Comparison of ENCODE assay signal across 9 cellular contexts in the genomic region with DNA sequence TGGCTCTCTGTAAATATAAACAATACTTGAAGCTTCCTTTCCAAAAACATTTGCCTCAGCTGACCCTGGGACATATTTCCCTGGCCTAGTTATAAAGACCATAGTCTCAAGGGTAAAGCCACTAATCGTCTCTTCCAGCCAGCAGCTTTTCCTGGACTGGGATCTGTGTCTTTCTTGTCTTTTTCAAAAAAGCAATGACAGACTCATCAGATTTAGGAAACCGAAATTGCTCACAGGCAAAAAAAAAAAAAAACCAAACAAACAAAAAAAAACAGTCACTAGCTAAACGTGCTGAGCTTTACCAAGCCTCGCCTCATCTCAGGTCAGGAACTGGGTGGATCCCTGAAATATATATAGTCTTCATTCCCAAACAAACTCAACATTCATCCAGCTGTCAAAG. TPM values are rescaled to one million over a fixed set of nuclear protein-coding genes. Genes with fewer than 3 reads are reported as not detected.
DNase-seq lines count a peak whose midpoint lies in the region; ATAC-seq and TF ChIP-seq lines count a peak whose summit lies in the region.
"Had no signal": no experiment of that assay in that cellular context is flagged by ENCODE, and none has a peak within 500 bp of the region (broad histone marks: within the 10 kb centered on the region; RNA-seq: fewer than 3 reads in every experiment).

No MANE protein-coding gene starts in this region.

- H3K36me3 Mint-ChIP-seq in activated naive CD8-positive, alpha-beta T cell treated with anti-CD3 and anti-CD28 coated beads for 36 hours = peaks cover 25% of the 10 kb centered on the region
- peaks cover 15% of the 10 kb centered on the region for H3K36me3 Mint-ChIP-seq in mesothelial cell of epicardium

- DNase-seq in MG63 = peak; percentile 42
- DNase-seq in activated naive CD8-positive, alpha-beta T cell treated with anti-CD3 and anti-CD28 coated beads for 36 hours = no peak
- DNase-seq in heart right ventricle = peak in 1 of 2 donors; percentile 58
- no peak for DNase-seq in spleen
- DNase-seq in CD1c-positive myeloid dendritic cell (ENCODE audit: extremely low spot score) = no peak
- DNase-seq in mesothelial cell of epicardium (ENCODE audit: low spot score in 2 of 2, unreplicated experiment in 2 of 2) = no peak
- DNase-seq: endodermal cell had no signal

- no peaks in the 10 kb centered on the region for H3K27me3 Mint-ChIP-seq in activated naive CD8-positive, alpha-beta T cell treated with anti-CD3 and anti-CD28 coated beads for 36 hours
- no peaks in the 10 kb centered on the region for H3K27me3 Mint-ChIP-seq in mesothelial cell of epicardium (ENCODE audit: low read depth)

- H3K27ac ChIP-seq in heart right ventricle (peak overlapping the region; percentile 31 to 88 (median 78)), spleen (peak overlapping the region; percentile 44 to 81 (median 68))

- no peaks in the 10 kb centered on the region for H3K9me3 Mint-ChIP-seq in activated naive CD8-positive, alpha-beta T cell treated with anti-CD3 and anti-CD28 coated beads for 36 hours
- no peaks in the 10 kb centered on the region for H3K9me3 Mint-ChIP-seq in mesothelial cell of epicardium
- H3K9me3 Mint-ChIP-seq: endodermal cell had no signal

- peaks cover 14 to 82% (median 47%) of the 10 kb centered on the region in 9 donors for H3K4me1 ChIP-seq in heart right ventricle
- peaks cover 9 to 54% (median 36%) of the 10 kb centered on the region in 6 donors for H3K4me1 ChIP-seq in spleen

- peak; percentile 40 to 83 (median 74) for ATAC-seq in heart right ventricle
- ATAC-seq in HG03460 (IDR thresholded peaks at IDR 0.05; ENCODE audit: unreplicated experiment) = no peak
- ATAC-seq in GM19035 (IDR thresholded peaks at IDR 0.05; ENCODE audit: unreplicated experiment) = no peak

- peak overlapping the region; percentile 54 for H3K27ac Mint-ChIP-seq in activated naive CD8-positive, alpha-beta T cell treated with anti-CD3 and anti-CD28 coated beads for 36 hours
- H3K27ac Mint-ChIP-seq in mesothelial cell of epicardium = no peak overlapping the region
- H3K27ac Mint-ChIP-seq: endodermal cell had no signal

- H3K9me3 ChIP-seq in MG63 (no peaks in the 10 kb centered on the region), heart right ventricle (no peaks in the 10 kb centered on the region), spleen (no peaks in the 10 kb centered on the region)

- peaks cover 2% of the 10 kb centered on the region for H3K36me3 ChIP-seq in MG63
- H3K36me3 ChIP-seq in heart right ventricle = peaks cover 0 to 78% (median 32%) of the 10 kb centered on the region in 9 donors
- H3K36me3 ChIP-seq in spleen = peaks cover 7 to 90% (median 51%) of the 10 kb centered on the region in 6 donors

- no peak overlapping the region for H3K4me3 Mint-ChIP-seq in activated naive CD8-positive, alpha-beta T cell treated with anti-CD3 and anti-CD28 coated beads for 36 hours
- no peak overlapping the region for H3K4me3 Mint-ChIP-seq in mesothelial cell of epicardium
- H3K4me3 Mint-ChIP-seq: endodermal cell had no signal

- H3K4me3 ChIP-seq in MG63 (no peak overlapping the region), heart right ventricle (peak overlapping the region in 2 of 10 donors; percentile 1 to 4), spleen (no peak overlapping the region)

- H3K27me3 ChIP-seq in MG63 (no peaks in the 10 kb centered on the region), heart right ventricle (no peaks in the 10 kb centered on the region), spleen (replicated peaks in 1 of 7) (no peaks in the 10 kb centered on the region)

- 25 to 32% methylated on average over 4 of the region's 4 CpGs for WGBS in heart right ventricle, 2 donors
- 33 to 57% (median 55%) methylated on average over 4 of the region's 4 CpGs for WGBS in spleen, 5 donors

- TF ChIP-seq POLR2A in spleen (IDR thresholded peaks at IDR 0.05) = no peak

- H3K4me1 Mint-ChIP-seq in activated naive CD8-positive, alpha-beta T cell treated with anti-CD3 and anti-CD28 coated beads for 36 hours = peaks cover 46% of the 10 kb centered on the region
- peaks cover 21% of the 10 kb centered on the region for H3K4me1 Mint-ChIP-seq in mesothelial cell of epicardium

- TF ChIP-seq CTCF in heart right ventricle (IDR thresholded peaks at IDR 0.05) (no peak), spleen (IDR thresholded peaks at IDR 0.05 in 8 of 11, conservative IDR thresholded peaks at IDR 0.05 in 3 of 11) (no peak), mesothelial cell of epicardium (IDR thresholded peaks at IDR 0.05; ENCODE audit: unreplicated experiment) (no peak)

- intact Hi-C loops in heart right ventricle (cut with DNase I) = loop anchor here in 7 of 10 donors (1.0 to 10.0 kb wide), 7 partner anchors 14 to 430 kb away; a partner anchor contains a TSS
- intact Hi-C loops in spleen (cut with DNase I; ENCODE audit: low total_unique reads) = no loop called here

RNA-seq across cellular contexts. Expression of a gene that starts 23.5 kb away (rescaled TPM):
- 29.1 and 33.2 TPM in 2 replicates for total RNA-seq in MG63 (2014; rRNA removed; shearing (Covaris generic); ENCODE audit: low replicate concordance)
- total RNA-seq in activated naive CD8-positive, alpha-beta T cell treated with anti-CD3 and anti-CD28 coated beads for 36 hours = 10 to 100 TPM; 25.4 to 25.5 TPM
- 10 to 100 TPM; 24.7 to 38.7 (median 31.4) TPM for total RNA-seq in heart right ventricle
- polyA plus RNA-seq in heart right ventricle = 10 to 100 TPM; 16.5 to 38.0 TPM
- total RNA-seq in spleen = 10 to 100 TPM; 18.6 to 27.7 (median 24.1) TPM
- 10 to 100 TPM; 14.2 to 18.1 (median 15.1) TPM for polyA plus RNA-seq in spleen
- 14.0 to 14.5 TPM (median 14.2 TPM) in 3 replicates for total RNA-seq in mesothelial cell of epicardium

RNA-seq across cellular contexts. Expression of a gene that starts 39.1 kb away (rescaled TPM):
- 19.2 and 21.1 TPM in 2 replicates for total RNA-seq in MG63 (2014; rRNA removed; shearing (Covaris generic); ENCODE audit: low replicate concordance)
- total RNA-seq in activated naive CD8-positive, alpha-beta T cell treated with anti-CD3 and anti-CD28 coated beads for 36 hours = 10 to 100 TPM; 10.2 to 10.9 TPM
- total RNA-seq in heart right ventricle = 10 to 100 TPM; 30.6 to 44.9 (median 36.0) TPM
- polyA plus RNA-seq in heart right ventricle = 10 to 100 TPM in 1 of 2 donors, 1 to 10 TPM in 1; 6.9 to 14.2 TPM
- 10 to 100 TPM; 27.9 to 50.0 (median 38.8) TPM for total RNA-seq in spleen
- 1 to 10 TPM; 2.6 to 8.1 (median 4.4) TPM for polyA plus RNA-seq in spleen
- total RNA-seq in mesothelial cell of epicardium = 33.5 to 36.8 TPM (median 34.4 TPM) in 3 replicates

Comparison
In these comparisons a context has a peak if more than half of its experiments do, and no peak if none do; other contexts are left out.
1. ATAC-seq: peak in heart right ventricle (8 of 8); none in HG03460 (single experiment) and GM19035 (single experiment).